11 cellular contexts compared by ENCODE assay signal in genomic region chr17:81470944-81471803, GRCh38. TPM values are rescaled to one million over a fixed set of nuclear protein-coding genes. Genes with fewer than 3 reads are reported as not detected.
DNase-seq lines count a peak whose midpoint lies in the region; ATAC-seq, FAIRE-seq and TF ChIP-seq lines count a peak whose summit lies in the region.
"Had no signal": no experiment of that assay in that cellular context is flagged by ENCODE, and none has a peak within 500 bp of the region (broad histone marks: within the 10 kb centered on the region; RNA-seq: fewer than 3 reads in every experiment).

No MANE protein-coding gene starts in this region.

- H3K9me3 Mint-ChIP-seq in neural progenitor cell, result no peaks in the 10 kb centered on the region
- H3K9me3 Mint-ChIP-seq: activated naive CD8-positive, alpha-beta T cell treated with anti-CD3 and anti-CD28 coated beads, Interleukin-2, amount 50 U/mL, for 24 hours had no signal

- H3K4me1 ChIP-seq in H1 (replicated peaks in 1 of 4; ENCODE audit: control insufficient read depth in 3 of 4, insufficient read depth in 4 of 4, low read length in 3 of 4) (peaks cover 0 to 3% (median 0%) of the 10 kb centered on the region in 4 experiments; a peak in 2 of 7 replicates), neural progenitor cell (peaks cover 17% of the 10 kb centered on the region), Peyer's patch (no peaks in the 10 kb centered on the region), mucosa of descending colon (ENCODE audit: low read depth) (no peaks in the 10 kb centered on the region)

- H4K20me1 ChIP-seq in H1 (replicated peaks in 1 of 2; ENCODE audit: control insufficient read depth in 1 of 2, insufficient read depth in 2 of 2, low read length in 2 of 2) (peaks cover 0 to 2% of the 10 kb centered on the region in 2 experiments), neural progenitor cell (ENCODE audit: low read depth) (no peaks in the 10 kb centered on the region)

- TF ChIP-seq POLR2A in H1 (IDR thresholded peaks at IDR 0.05; ENCODE audit: control extremely low read depth in 1 of 2, low read depth in 2 of 2, low read length in 2 of 2), result no peak
- TF ChIP-seq POLR2A in Peyer's patch (IDR thresholded peaks at IDR 0.05), result no peak

- no peak overlapping the region for H2BK20ac ChIP-seq in H1 (ENCODE audit: low read length)

- H2BK15ac ChIP-seq in H1 (ENCODE audit: low read length), result no peak overlapping the region

- 87% methylated on average over 12 of the region's 12 CpGs; no CpG with 5 or more reads in 1 of the 2 experiments for WGBS in H1 (ENCODE audit: extremely low coverage in 1 of 2, insufficient coverage in 1 of 2, insufficient read length in 1 of 2, insufficient replicate concordance in 2 of 2, low coverage in 1 of 2, low lambda C conversion rate in 2 of 2, missing lambda C conversion rate in 1 of 2), 2 experiments

- no peak overlapping the region for H3K4me3 Mint-ChIP-seq in neural progenitor cell
- H3K4me3 Mint-ChIP-seq: activated naive CD8-positive, alpha-beta T cell treated with anti-CD3 and anti-CD28 coated beads, Interleukin-2, amount 50 U/mL, for 24 hours had no signal

- no peak for TF ChIP-seq EP300 in H1 (IDR thresholded peaks at IDR 0.05; ENCODE audit: borderline replicate concordance in 1 of 2, low read depth in 2 of 2, low read length in 2 of 2)

- no peak overlapping the region for H4K5ac ChIP-seq in H1 (ENCODE audit: insufficient read length, low read depth, low read length)

- no peak overlapping the region for H3K4ac ChIP-seq in H1 (replicated peaks; ENCODE audit: insufficient read length, low read depth, low read length)

- H3K23ac ChIP-seq in H1 (ENCODE audit: insufficient read length), result no peak overlapping the region

- intact Hi-C loops in mucosa of descending colon (cut with DNase I, micrococcal nuclease), result loop anchor here in 1 of 2 donors (5.0 kb wide), 1 partner anchor 179 kb away; no protein-coding TSS in a partner anchor

- H3K9ac ChIP-seq in H1 (replicated peaks in 1 of 4; ENCODE audit: extremely low read depth in 1 of 4, low read depth in 3 of 4, low read length in 3 of 4) (no peak overlapping the region), neural progenitor cell (no peak overlapping the region)

- H3K36me3 ChIP-seq in H1 (ENCODE audit: control insufficient read depth in 2 of 4, insufficient read depth in 4 of 4, low read length in 3 of 4) (no peaks in the 10 kb centered on the region), neural progenitor cell (no peaks in the 10 kb centered on the region), Peyer's patch (no peaks in the 10 kb centered on the region), mucosa of descending colon (ENCODE audit: low read depth) (no peaks in the 10 kb centered on the region)

- no peak overlapping the region for H3K27ac ChIP-seq in H1 (ENCODE audit: low read depth, low read length)
- peak overlapping the region; percentile 74 for H3K27ac ChIP-seq in neural progenitor cell
- H3K27ac ChIP-seq in Peyer's patch, result no peak overlapping the region

- H2BK12ac ChIP-seq in H1 (ENCODE audit: low read depth, low read length), result no peak overlapping the region

- no peaks in the 10 kb centered on the region for H3K79me1 ChIP-seq in H1 (ENCODE audit: low read depth, low read length)

- peaks cover 29% of the 10 kb centered on the region for H3K4me1 Mint-ChIP-seq in neural progenitor cell
- H3K4me1 Mint-ChIP-seq: activated naive CD8-positive, alpha-beta T cell treated with anti-CD3 and anti-CD28 coated beads, Interleukin-2, amount 50 U/mL, for 24 hours had no signal

- H3K9me3 ChIP-seq in H1 (ENCODE audit: insufficient read depth in 2 of 2, low read depth in 1 of 2, low read length in 1 of 2), result no peaks in the 10 kb centered on the region; a peak in 1 of 4 replicates
- H3K9me3 ChIP-seq in neural progenitor cell (ENCODE audit: low read depth), result no peaks in the 10 kb centered on the region
- no peaks in the 10 kb centered on the region for H3K9me3 ChIP-seq in Peyer's patch
- H3K9me3 ChIP-seq in mucosa of descending colon, result no peaks in the 10 kb centered on the region

- H3K14ac ChIP-seq in H1 (ENCODE audit: insufficient read length), result no peak overlapping the region

- no peak overlapping the region for H3K18ac ChIP-seq in H1 (ENCODE audit: extremely low read depth, low read length)

- ATAC-seq in mucosa of descending colon, result no peak
- ATAC-seq in HG03196 (IDR thresholded peaks at IDR 0.05; ENCODE audit: unreplicated experiment), result no peak
- ATAC-seq: activated naive CD8-positive, alpha-beta T cell treated with anti-CD3 and anti-CD28 coated beads, Interleukin-2, amount 50 U/mL, for 24 hours had no signal

- H3F3A ChIP-seq in neural progenitor cell (ENCODE audit: low read depth), result peaks cover 20% of the 10 kb centered on the region

- no peak for FAIRE-seq in H1 (lab: Jason Lieb, UNC)

- no peak overlapping the region for H3K56ac ChIP-seq in H1 (replicated peaks; ENCODE audit: insufficient read length, low read depth, low read length)

- no peak overlapping the region for H3K4me3 ChIP-seq in H1 (ENCODE audit: extremely low read depth in 1 of 4, insufficient read depth in 2 of 4, low read depth in 3 of 4, low read length in 4 of 4)
- no peak overlapping the region for H3K4me3 ChIP-seq in neural progenitor cell
- H3K4me3 ChIP-seq in Peyer's patch, result no peak overlapping the region
- no peak overlapping the region for H3K4me3 ChIP-seq in mucosa of descending colon

- peaks cover 8% of the 10 kb centered on the region for H3K27me3 Mint-ChIP-seq in neural progenitor cell (ENCODE audit: insufficient read depth, low read depth)
- H3K27me3 Mint-ChIP-seq: activated naive CD8-positive, alpha-beta T cell treated with anti-CD3 and anti-CD28 coated beads, Interleukin-2, amount 50 U/mL, for 24 hours had no signal

- H4K91ac ChIP-seq in H1 (replicated peaks; ENCODE audit: insufficient read length, low read length), result no peak overlapping the region

- H3K79me2 ChIP-seq in H1 (ENCODE audit: control insufficient read depth in 1 of 2, insufficient read depth in 2 of 2, low read length in 2 of 2), result no peaks in the 10 kb centered on the region
- H3K79me2 ChIP-seq in neural progenitor cell (ENCODE audit: low read depth), result no peaks in the 10 kb centered on the region

- no peak overlapping the region for H2AFZ ChIP-seq in H1 (ENCODE audit: low read length)
- no peak overlapping the region for H2AFZ ChIP-seq in neural progenitor cell (replicated peaks)

- H3K23me2 ChIP-seq in H1 (ENCODE audit: low read depth, low read length), result no peaks in the 10 kb centered on the region

- TF ChIP-seq CTCF in H1 (IDR thresholded peaks at IDR 0.05; ENCODE audit: control extremely low read depth in 1 of 3, insufficient read depth in 1 of 3, low read depth in 1 of 3, low read length in 3 of 3) (no peak), neural progenitor cell (IDR thresholded peaks at IDR 0.05) (no peak), Peyer's patch (IDR thresholded peaks at IDR 0.05) (no peak), mucosa of descending colon (IDR thresholded peaks at IDR 0.05) (no peak)

- H3K4me2 ChIP-seq in H1 (ENCODE audit: insufficient read depth in 1 of 2, low read depth in 2 of 2, low read length in 2 of 2) (no peak overlapping the region), neural progenitor cell (peak overlapping the region; percentile 22)

- POLR2A ChIA-PET in H1 (lab: Charles Lee; ENCODE audit: partially characterized antibody), result no interaction called here

- no peak overlapping the region for H3K27ac Mint-ChIP-seq in neural progenitor cell
- H3K27ac Mint-ChIP-seq: activated naive CD8-positive, alpha-beta T cell treated with anti-CD3 and anti-CD28 coated beads, Interleukin-2, amount 50 U/mL, for 24 hours had no signal

- H2BK120ac ChIP-seq in H1 (replicated peaks; ENCODE audit: low read depth, low read length), result no peak overlapping the region

- DNase-seq in AG08395 (ENCODE audit: low spot score) (peak; percentile 54), M059J (ENCODE audit: low read depth) (peak; percentile 64), H1 (ENCODE audit: low read depth in 1 of 2, low spot score in 2 of 2) (no peak), neural progenitor cell (ENCODE audit: low spot score) (peak; percentile 72), NCI-H345 (lab: John Stamatoyannopoulos, UW) (no peak), Peyer's patch (no peak), mucosa of descending colon (no peak)
- DNase-seq: activated naive CD8-positive, alpha-beta T cell treated with anti-CD3 and anti-CD28 coated beads, Interleukin-2, amount 50 U/mL, for 24 hours; AML-193; NCI-H226 had no signal

- H4K8ac ChIP-seq in H1 (ENCODE audit: extremely low read depth, insufficient read depth, low read length), result peak overlapping the region; percentile 82; the same call in 1 of the 2 replicates

- no peak overlapping the region for H2AK5ac ChIP-seq in H1 (ENCODE audit: low read depth, low read length)

- H2BK5ac ChIP-seq in H1 (ENCODE audit: low read depth, low read length), result no peak overlapping the region

- TF ChIP-seq RAD21 in H1 (IDR thresholded peaks at IDR 0.05 in 1 of 2, conservative IDR thresholded peaks at IDR 0.05 in 1 of 2; ENCODE audit: low read depth in 2 of 2, low read length in 2 of 2), result no peak

- H3K27me3 ChIP-seq in H1 (replicated peaks in 1 of 4; ENCODE audit: control insufficient read depth in 3 of 4, extremely low read depth in 1 of 4, insufficient read depth in 3 of 4, low read length in 3 of 4), result peaks cover 0 to 4% (median 0%) of the 10 kb centered on the region in 4 experiments; a peak in 1 of 7 replicates
- no peaks in the 10 kb centered on the region for H3K27me3 ChIP-seq in neural progenitor cell
- H3K27me3 ChIP-seq in Peyer's patch, result no peaks in the 10 kb centered on the region

- CTCF ChIA-PET in H1 (lab: Charles Lee; ENCODE audit: partially characterized antibody), result interaction anchor here (1.2 to 1.3 kb wide), 2 partner anchors 10 to 49 kb away, joined by 3 read pairs; no protein-coding TSS in a partner anchor

- peaks cover 5% of the 10 kb centered on the region for H3K36me3 Mint-ChIP-seq in neural progenitor cell

RNA-seq across cellular contexts. Expression of gene ACTG1, which starts 41.4 kb away (rescaled TPM):
- total RNA-seq in M059J (2014; rRNA removed; shearing (Covaris generic)), result 3,948 and 4,109 TPM in 2 replicates
- total RNA-seq in H1 (2021; fragmentation: NEBNext Ultra II Directional; extraction: Animal tissue kit (Norgen Biotek cat#: 25700)), result 3,535 and 3,691 TPM in 2 replicates
- 5,010 and 7,420 TPM in 2 replicates for polyA plus RNA-seq in H1 (2011; rRNA removed)
- polyA plus RNA-seq in H1 (2011; cell fraction: cytosol; rRNA removed), result 3,868 TPM
- 4,694 TPM for polyA plus RNA-seq in H1 (2011; cell fraction: nucleus; rRNA removed)
- polyA plus RNA-seq in H1 (2012, experiment 1 of 2), result 3,170 to 3,474 TPM (median 3,377 TPM) in 4 replicates
- 3,649 TPM for polyA plus RNA-seq in H1 (2012, experiment 2 of 2)
- polyA plus RNA-seq in H1 (2013, experiment 1 of 2), result 4,243 TPM
- 4,284 TPM for polyA plus RNA-seq in H1 (2013, experiment 2 of 2)
- 1,111 and 1,306 TPM in 2 replicates for polyA minus RNA-seq in H1 (2011; rRNA and poly(A)+ RNA removed)
- 1,521 TPM for polyA minus RNA-seq in H1 (2011; cell fraction: cytosol; rRNA and poly(A)+ RNA removed)
- 1,666 TPM for polyA minus RNA-seq in H1 (2011; cell fraction: nucleus; rRNA and poly(A)+ RNA removed)
- total RNA-seq in neural progenitor cell (ENCODE audit: low replicate concordance), result 1,228 and 2,405 TPM in 2 replicates
- 1,000 to 10,000 TPM; 2,510 to 3,878 (median 3,203) TPM for total RNA-seq in Peyer's patch
- total RNA-seq in mucosa of descending colon, result 1,000 to 10,000 TPM; 1,922 to 4,060 (median 3,184) TPM

RNA-seq across cellular contexts. Expression of gene FSCN2, which starts 57.0 kb away (rescaled TPM):
- 0.69 TPM in 1 of 2 replicates, not detected in the other for total RNA-seq in M059J (2014; rRNA removed; shearing (Covaris generic))
- 0.30 TPM in 1 of 2 replicates, not detected in the other for total RNA-seq in H1 (2021; fragmentation: NEBNext Ultra II Directional; extraction: Animal tissue kit (Norgen Biotek cat#: 25700))
- polyA plus RNA-seq in H1 (2011; rRNA removed), result 0.18 and 0.44 TPM in 2 replicates
- polyA plus RNA-seq in H1 (2011; cell fraction: cytosol; rRNA removed), result 0.14 TPM
- polyA plus RNA-seq in H1 (2011; cell fraction: nucleus; rRNA removed), result 0.88 TPM
- polyA plus RNA-seq in H1 (2012, experiment 1 of 2), result 0.12 to 0.43 TPM (median 0.30 TPM) in 4 replicates
- polyA plus RNA-seq in H1 (2012, experiment 2 of 2), result 0.28 TPM
- not detected for polyA plus RNA-seq in H1 (2013, experiment 1 of 2)
- polyA plus RNA-seq in H1 (2013, experiment 2 of 2), result 0.07 TPM
- 0.09 and 0.10 TPM in 2 replicates for polyA minus RNA-seq in H1 (2011; rRNA and poly(A)+ RNA removed)
- polyA minus RNA-seq in H1 (2011; cell fraction: cytosol; rRNA and poly(A)+ RNA removed), result not detected
- 0.90 TPM for polyA minus RNA-seq in H1 (2011; cell fraction: nucleus; rRNA and poly(A)+ RNA removed)
- total RNA-seq in neural progenitor cell (ENCODE audit: low replicate concordance) (0.28 TPM in 1 of 2 replicates, not detected in the other), Peyer's patch (1 to 10 TPM; 1.2 to 7.9 (median 5.2) TPM), mucosa of descending colon (1 to 10 TPM; 1.6 to 4.0 (median 2.5) TPM)

Comparison
In these comparisons a context has a peak if more than half of its experiments do, and no peak if none do; other contexts are left out.
1. DNase-seq: peak in AG08395 (single experiment), M059J (single experiment) and neural progenitor cell (single experiment); none in H1 (0 of 2), NCI-H345 (single experiment), Peyer's patch (0 of 3) and mucosa of descending colon (0 of 3).